1 cellular context compared by ENCODE assay signal in genomic region chr5:42570946-42571625, GRCh38.
TF ChIP-seq lines count a peak whose summit lies in the region.

No MANE protein-coding gene starts in this region.

TF ChIP-seq in IMR-90, 13 proteins besides CTCF, POLR2A, EP300 and RAD21 (continued from another document):
- TF ChIP-seq USF2 (IDR thresholded peaks at IDR 0.05; ENCODE audit: low read depth, low read length), result no peak
- TF ChIP-seq FOS (IDR thresholded peaks at IDR 0.05; ENCODE audit: low read depth, low read length), result no peak
- no peak for TF ChIP-seq NFE2L2 (IDR thresholded peaks at IDR 0.05; ENCODE audit: low read depth, low read length)
